In genomic region chr9:97740848-97741821, GRCh38 we compare ENCODE assay signal across 8 cellular contexts. TPM values are rescaled to one million over a fixed set of nuclear protein-coding genes. Genes with fewer than 3 reads are reported as not detected.
DNase-seq lines count a peak whose midpoint lies in the region; ATAC-seq and TF ChIP-seq lines count a peak whose summit lies in the region.

No MANE protein-coding gene starts in this region.

- TF ChIP-seq POLR2A in thyroid gland (IDR thresholded peaks at IDR 0.05) = no peak

- H3K9me3 Mint-ChIP-seq in naive thymus-derived CD8-positive, alpha-beta T cell = peaks cover 0 to 17% (median 11%) of the 10 kb centered on the region in 9 donors

- H3K9me3 ChIP-seq in thyroid gland = no peaks in the 10 kb centered on the region

- H3K27ac ChIP-seq in thyroid gland = peak overlapping the region in 2 of 3 donors; percentile 9 to 31

- H3K27me3 Mint-ChIP-seq in naive thymus-derived CD8-positive, alpha-beta T cell = peaks cover 32 to 89% (median 64%) of the 10 kb centered on the region in 5 donors

- peak overlapping the region in 1 of 10 donors; percentile 35 for H3K27ac Mint-ChIP-seq in naive thymus-derived CD8-positive, alpha-beta T cell

- H3K27me3 ChIP-seq in thyroid gland = no peaks in the 10 kb centered on the region

- POLR2A ChIA-PET in naive thymus-derived CD8-positive, alpha-beta T cell (lab: Charles Lee) = no interaction called here

- H3K4me3 ChIP-seq in fibroblast of mammary gland (ENCODE audit: control insufficient read depth, low read depth, low read length) (peak overlapping the region; percentile 12), thyroid gland (replicated peaks in 1 of 3) (no peak overlapping the region)

- H3K4me3 Mint-ChIP-seq in naive thymus-derived CD8-positive, alpha-beta T cell = peak overlapping the region; percentile 24 to 81 (median 72)

- peaks cover 7 to 10% of the 10 kb centered on the region in 2 donors for H3K4me1 ChIP-seq in thyroid gland

- intact Hi-C loops in thyroid gland (cut with DNase I) = no loop called here

- peaks cover 4 to 7% (median 6%) of the 10 kb centered on the region in 3 donors for H3K36me3 Mint-ChIP-seq in naive thymus-derived CD8-positive, alpha-beta T cell

- no peaks in the 10 kb centered on the region for H3K36me3 ChIP-seq in thyroid gland

- TF ChIP-seq CTCF in fibroblast of mammary gland (conservative IDR thresholded peaks at IDR 0.05; ENCODE audit: control insufficient read depth, insufficient read depth, low read depth, low read length) (no peak), thyroid gland (IDR thresholded peaks at IDR 0.05) (peak in 3 of 6 experiments; percentile 10 to 33 (median 17))

- 54 to 56% methylated on average over 9 to 16 of the region's 56 CpGs for WGBS in thyroid gland, 2 donors

- DNase-seq in DMS53 (lab: John Stamatoyannopoulos, UW) = peak; percentile 86
- peak; percentile 75 for DNase-seq in M059J (ENCODE audit: low read depth)
- DNase-seq in activated T-cell treated with anti-CD3 and anti-CD28 coated beads for 24 hours (ENCODE audit: low read depth) = peak; percentile 19
- peak; percentile 42 for DNase-seq in fibroblast of mammary gland (ENCODE audit: low read depth)
- peak; percentile 7 to 65 (median 24) for DNase-seq in naive thymus-derived CD8-positive, alpha-beta T cell
- DNase-seq in thyroid gland = peak; percentile 67 to 77

- H3K4me1 Mint-ChIP-seq in naive thymus-derived CD8-positive, alpha-beta T cell = peaks cover 6 to 14% (median 10%) of the 10 kb centered on the region in 4 donors

- ATAC-seq in naive thymus-derived CD8-positive, alpha-beta T cell = peak; percentile 85 to 91
- ATAC-seq in GM21576 (IDR thresholded peaks at IDR 0.05; ENCODE audit: unreplicated experiment) = no peak
- no peak for ATAC-seq in HG02763 (IDR thresholded peaks at IDR 0.05; ENCODE audit: unreplicated experiment)

RNA-seq across cellular contexts. Expression of gene XPA, which starts 44.0 kb away (rescaled TPM):
- total RNA-seq in M059J (2014; rRNA removed; shearing (Covaris generic)) = 9.5 and 13.9 TPM in 2 replicates
- 10 to 100 TPM; 22.2 to 25.9 TPM for total RNA-seq in naive thymus-derived CD8-positive, alpha-beta T cell
- polyA plus RNA-seq in naive thymus-derived CD8-positive, alpha-beta T cell = 10 to 100 TPM; 34.8 to 39.2 (median 35.1) TPM
- 10 to 100 TPM; 25.6 to 42.5 (median 35.8) TPM for total RNA-seq in thyroid gland

Comparison
In these comparisons a context has a peak if more than half of its experiments do, and no peak if none do; other contexts are left out.
1. DNase-seq: peak in every context shown above with its lines; median percentile 86 in DMS53; 75 in M059J; 72 in thyroid gland; 42 in fibroblast of mammary gland; 24 in naive thymus-derived CD8-positive, alpha-beta T cell; 19 in activated T-cell treated with anti-CD3 and anti-CD28 coated beads for 24 hours.
2. ATAC-seq: peak in naive thymus-derived CD8-positive, alpha-beta T cell (2 of 2); none in GM21576 (single experiment) and HG02763 (single experiment).